Comparison of ENCODE assay signal across 1 cellular context in genomic region chr15:34969340-34970097, GRCh38.
TF ChIP-seq lines count a peak whose summit lies in the region.

Gene AQR (minus strand): TSS chr15:34969742. CDS start chr15:34969613, 129 bp downstream.

TF ChIP-seq in K562, 482 proteins besides CTCF, POLR2A, EP300 and RAD21 (continued from another document and continues in another):
- no peak for TF ChIP-seq MITF (IDR thresholded peaks at IDR 0.05)
- no peak for TF ChIP-seq PCBP1 (IDR thresholded peaks at IDR 0.05; ENCODE audit: low read depth, low read length, poor library complexity, severe bottlenecking)
- peak; percentile 96 for TF ChIP-seq ETV1 (tag; conservative IDR thresholded peaks at IDR 0.05; ENCODE audit: low read depth)
- no peak for TF ChIP-seq CLOCK (CRISPR knock-in tag; IDR thresholded peaks at IDR 0.05; ENCODE audit: borderline replicate concordance)
- TF ChIP-seq ZFP30 (CRISPR knock-in tag; IDR thresholded peaks at IDR 0.05; ENCODE audit: borderline replicate concordance): no peak
- TF ChIP-seq KLF10 (CRISPR knock-in tag; IDR thresholded peaks at IDR 0.05): no peak
- no peak for TF ChIP-seq CGGBP1 (CRISPR knock-in tag; IDR thresholded peaks at IDR 0.05)
- no peak for TF ChIP-seq ZNF274 (IDR thresholded peaks at IDR 0.05; ENCODE audit: borderline replicate concordance, low read depth, low read length)
- no peak for TF ChIP-seq NFYB (IDR thresholded peaks at IDR 0.05; ENCODE audit: extremely low read depth, insufficient read length)
- no peak; the same call in 1 of the 2 replicates for TF ChIP-seq ZBTB1 (CRISPR knock-in tag; IDR thresholded peaks at IDR 0.05; ENCODE audit: borderline replicate concordance, low read depth)
- no peak; the same call in 1 of the 2 replicates for TF ChIP-seq ZHX1 (conservative IDR thresholded peaks at IDR 0.05; ENCODE audit: low read length)
- no peak for TF ChIP-seq GTF2A2 (tag; IDR thresholded peaks at IDR 0.05)
- TF ChIP-seq RBM25 (IDR thresholded peaks at IDR 0.05; ENCODE audit: low read depth, low read length, severe bottlenecking): no peak
- TF ChIP-seq ZC3H4 (CRISPR knock-in tag; IDR thresholded peaks at IDR 0.05; ENCODE audit: borderline replicate concordance): no peak
- no peak for TF ChIP-seq BRCA1 (IDR thresholded peaks at IDR 0.05)
- TF ChIP-seq BRCA1 (CRISPR knock-in tag; IDR thresholded peaks at IDR 0.05): no peak
- no peak for TF ChIP-seq SMAD2 (IDR thresholded peaks at IDR 0.05; ENCODE audit: low read depth, low read length)
- no peak for TF ChIP-seq PHB (CRISPR knock-in tag; IDR thresholded peaks at IDR 0.05)
- TF ChIP-seq AFF1 (IDR thresholded peaks at IDR 0.05; ENCODE audit: low read depth in 1 of 2, partially characterized antibody in 2 of 2): peak in 1 of 2 experiments; percentile 58
- TF ChIP-seq ATF2 (CRISPR knock-in tag; IDR thresholded peaks at IDR 0.05): no peak
- no peak for TF ChIP-seq BRD9 (IDR thresholded peaks at IDR 0.05; ENCODE audit: low read depth, partially characterized antibody)
- no peak for TF ChIP-seq FUS (optimal IDR thresholded peaks at IDR 0.05; ENCODE audit: low read depth, low read length)
- peak; percentile 86; the same call in 1 of the 2 replicates for TF ChIP-seq NBN (IDR thresholded peaks at IDR 0.05; ENCODE audit: low read depth)
- peak; percentile 88 for TF ChIP-seq EP400 (IDR thresholded peaks at IDR 0.05)
- no peak for TF ChIP-seq ELK3 (CRISPR knock-in tag; IDR thresholded peaks at IDR 0.05)
- TF ChIP-seq RNF219 (CRISPR knock-in tag; IDR thresholded peaks at IDR 0.05): no peak
- TF ChIP-seq E2F1 (CRISPR knock-in tag; IDR thresholded peaks at IDR 0.05): no peak; the same call in 1 of the 2 replicates
- 0 out of 2 replicates have a peak, but pooled peaks have one; percentile 85 for TF ChIP-seq TARDBP (IDR thresholded peaks at IDR 0.05)
- TF ChIP-seq RBBP5 (IDR thresholded peaks at IDR 0.05; ENCODE audit: borderline replicate concordance, insufficient read depth, low read length, poor library complexity, severe bottlenecking): peak; percentile 96
- peak; percentile 7; the same call in 1 of the 2 replicates for TF ChIP-seq NCOR1 (IDR thresholded peaks at IDR 0.05)
- TF ChIP-seq TBP (optimal IDR thresholded peaks at IDR 0.05; ENCODE audit: low read depth, low read length): peak; percentile 88
- TF ChIP-seq U2AF1 (optimal IDR thresholded peaks at IDR 0.05; ENCODE audit: low read depth, low read length): no peak
- peak; percentile 60; the same call in 1 of the 2 replicates for TF ChIP-seq FOXJ2 (tag; IDR thresholded peaks at IDR 0.05)
- TF ChIP-seq TAF9B (IDR thresholded peaks at IDR 0.05; ENCODE audit: partially characterized antibody): peak; percentile 95
- TF ChIP-seq EWSR1 (IDR thresholded peaks at IDR 0.05; ENCODE audit: borderline replicate concordance, low read depth, partially characterized antibody): no peak
- TF ChIP-seq HOMEZ (CRISPR knock-in tag; IDR thresholded peaks at IDR 0.05): no peak
- TF ChIP-seq DACH1 (IDR thresholded peaks at IDR 0.05; ENCODE audit: partially characterized antibody): no peak
- TF ChIP-seq MAZ (CRISPR knock-in tag; conservative IDR thresholded peaks at IDR 0.05 in 1 of 2, IDR thresholded peaks at IDR 0.05 in 1 of 2): peak in 1 of 2 experiments; percentile 93; a peak in 2 of 4 replicates
- TF ChIP-seq GATA2 (CRISPR knock-in tag; IDR thresholded peaks at IDR 0.05): no peak
- no peak for TF ChIP-seq ZFPM2 (CRISPR knock-in tag; IDR thresholded peaks at IDR 0.05)
- no peak for TF ChIP-seq ZNF717 (CRISPR knock-in tag; IDR thresholded peaks at IDR 0.05)
- no peak for TF ChIP-seq ZNF165 (CRISPR knock-in tag; IDR thresholded peaks at IDR 0.05; ENCODE audit: borderline replicate concordance)
